19 cellular contexts compared by ENCODE assay signal in the genomic region with DNA sequence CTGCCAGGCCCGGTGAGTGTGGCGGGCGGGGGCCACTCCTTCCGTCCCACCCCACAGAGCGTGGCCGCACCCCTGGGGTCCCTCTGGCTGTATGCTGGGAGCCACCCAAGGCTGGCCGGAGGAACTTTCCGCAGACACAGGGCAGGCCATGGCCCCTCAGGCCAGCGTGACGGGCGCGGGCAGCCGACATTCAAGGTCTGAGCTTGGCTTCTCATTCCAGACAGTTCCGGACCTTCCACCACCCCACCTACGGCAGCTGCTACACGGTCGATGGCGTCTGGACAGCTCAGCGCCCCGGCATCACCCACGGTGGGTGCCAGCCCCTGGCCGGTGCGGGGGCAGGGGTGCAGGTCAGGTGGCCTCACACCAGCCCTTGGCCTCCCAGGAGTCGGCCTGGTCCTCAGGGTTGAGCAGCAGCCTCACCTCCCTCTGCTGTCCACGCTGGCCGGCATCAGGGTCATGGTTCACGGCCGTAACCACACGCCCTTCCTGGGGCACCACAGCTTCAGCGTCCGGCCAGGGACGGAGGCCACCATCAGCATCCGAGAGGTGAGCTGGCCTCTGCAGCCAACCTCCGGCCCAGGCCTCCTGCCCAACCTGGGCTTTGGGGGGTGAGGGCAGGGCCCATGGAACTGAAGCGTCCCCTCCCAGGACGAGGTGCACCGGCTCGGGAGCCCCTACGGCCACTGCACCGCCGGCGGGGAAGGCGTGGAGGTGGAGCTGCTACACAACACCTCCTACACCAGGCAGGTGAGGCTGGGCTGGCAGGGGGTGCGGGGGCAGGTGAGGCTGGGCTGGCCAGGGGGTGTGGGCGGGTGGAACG. TPM values are rescaled to one million over a fixed set of nuclear protein-coding genes. Genes with fewer than 3 reads are reported as not detected.
DNase-seq lines count a peak whose midpoint lies in the region; ATAC-seq, FAIRE-seq and TF ChIP-seq lines count a peak whose summit lies in the region.
"Had no signal": no experiment of that assay in that cellular context is flagged by ENCODE, and none has a peak within 500 bp of the region (broad histone marks: within the 10 kb centered on the region; RNA-seq: fewer than 3 reads in every experiment).

No MANE protein-coding gene starts in this region.

- H3K9me3 ChIP-seq in HepG2 (ENCODE audit: low read length): no peaks in the 10 kb centered on the region
- H3K9me3 ChIP-seq in right lobe of liver: no peaks in the 10 kb centered on the region
- H3K9me3 ChIP-seq: BLaER1 treated with 17β-estradiol and CSF1 and Interleukin-3, amounts not matched to agents 10 nM and 100 nM had no signal

- in situ Hi-C loops in HepG2 (cut with HindIII; ENCODE audit: extremely low pct_ligation_motif_present, low pct_unique_long_range_greater_than_20kb): no loop called here

- no peak for TF ChIP-seq EP300 in HepG2 (IDR thresholded peaks at IDR 0.05; ENCODE audit: low read depth in 2 of 2, low read length in 2 of 2)
- TF ChIP-seq EP300 in HepG2 (CRISPR knock-in tag; IDR thresholded peaks at IDR 0.05; ENCODE audit: borderline replicate concordance): no peak

- peak; percentile 44; the same call in 1 of the 2 replicates for TF ChIP-seq CTCF in HepG2 (CRISPR knock-in tag; IDR thresholded peaks at IDR 0.05)
- TF ChIP-seq CTCF in right lobe of liver (IDR thresholded peaks at IDR 0.05): no peak

- no peak for FAIRE-seq in HepG2 (lab: Jason Lieb, UNC)
- FAIRE-seq: GM19239, H54 had no signal

- no peak overlapping the region for H2AFZ ChIP-seq in HepG2 (ENCODE audit: low read length)

- intact Hi-C loops in HepG2 (cut with micrococcal nuclease; ENCODE audit: unreplicated experiment): no loop called here
- intact Hi-C loops in right lobe of liver (cut with DNase I): no loop called here

- no peaks in the 10 kb centered on the region for H3K36me3 ChIP-seq in HepG2 (replicated peaks in 1 of 2; ENCODE audit: control insufficient read depth in 1 of 2, insufficient read depth in 2 of 2, low read length in 2 of 2)
- H3K36me3 ChIP-seq in right lobe of liver: no peaks in the 10 kb centered on the region
- H3K36me3 ChIP-seq: BLaER1 treated with 17β-estradiol and CSF1 and Interleukin-3, amounts not matched to agents 10 nM and 100 nM had no signal

- CTCF ChIA-PET in HepG2 (lab: Yijun Ruan, JAX; ENCODE audit: low intra/inter-chr PET ratio, low total read pairs): no interaction called here

- POLR2A ChIA-PET in HepG2 (lab: Yijun Ruan, JAX): interaction anchor here (1.1 to 1.9 kb wide), 6 partner anchors 14 to 281 kb away, joined by 3 to 5 read pairs (median 3); a partner anchor contains a TSS

- BruUV-seq in HepG2 (replicated peaks; lab: Mats Ljungman, UMichigan): no TSS peak

- H4K20me1 ChIP-seq in HepG2 (ENCODE audit: insufficient read depth, low read length): no peaks in the 10 kb centered on the region

- TF ChIP-seq POLR2A in HepG2 (IDR thresholded peaks at IDR 0.05; ENCODE audit: insufficient read depth in 1 of 2, low read depth in 2 of 2, low read length in 2 of 2) (no peak), right lobe of liver (IDR thresholded peaks at IDR 0.05) (no peak)

- peak; percentile 51 for ATAC-seq in HepG2
- no peak for ATAC-seq in right lobe of liver
- no peak for ATAC-seq in HG02759 (IDR thresholded peaks at IDR 0.05; ENCODE audit: unreplicated experiment)

- H3K79me2 ChIP-seq in HepG2 (ENCODE audit: insufficient read depth, low read length): no peaks in the 10 kb centered on the region

- peak overlapping the region; percentile 58 for H3K4me2 ChIP-seq in HepG2 (ENCODE audit: low read depth, low read length)
- H3K4me2 ChIP-seq: BLaER1 treated with 17β-estradiol and CSF1 and Interleukin-3, amounts not matched to agents 10 nM and 100 nM had no signal

- peak; percentile 12 for DNase-seq in NCI-H146 (lab: John Stamatoyannopoulos, UW)
- no peak for DNase-seq in NCI-H146 treated with DMSO at 0.1 percent for 48 hours (lab: John Stamatoyannopoulos, UW; ENCODE audit: unreplicated experiment)
- no peak for DNase-seq in HepG2 (ENCODE audit: low spot score)
- DNase-seq in right lobe of liver: no peak
- DNase-seq in iPS-NIHi11 (ENCODE audit: low spot score): peak; percentile 23
- no peak for DNase-seq in NCI-H1105 treated with DMSO at 0.1 percent for 48 hours (lab: John Stamatoyannopoulos, UW)
- DNase-seq in Ammon's horn (ENCODE audit: low spot score): no peak
- DNase-seq: CD8-positive, alpha-beta memory T cell; DMS 273 treated with DMSO at 0.1 percent for 48 hours; NCI-H1436 treated with DMSO at 0.1 percent for 48 hours; NCI-H2107; NCI-H446; NCI-H774 had no signal

- H3K27me3 ChIP-seq in HepG2 (ENCODE audit: control insufficient read depth in 1 of 2, insufficient read depth in 2 of 2, low read length in 2 of 2): peaks cover 0 to 2% of the 10 kb centered on the region in 2 experiments; a peak in 1 of 5 replicates
- no peaks in the 10 kb centered on the region for H3K27me3 ChIP-seq in right lobe of liver
- H3K27me3 ChIP-seq: BLaER1 treated with 17β-estradiol and CSF1 and Interleukin-3, amounts not matched to agents 10 nM and 100 nM; SJSA1 had no signal

- no peak overlapping the region for H3K9ac ChIP-seq in HepG2 (ENCODE audit: insufficient read depth, low read depth, low read length)
- H3K9ac ChIP-seq: BLaER1 treated with 17β-estradiol and CSF1 and Interleukin-3, amounts not matched to agents 10 nM and 100 nM had no signal

- 67% methylated on average over 6 of the region's 46 CpGs for WGBS in HepG2 (ENCODE audit: low lambda C conversion rate)
- WGBS in right lobe of liver (ENCODE audit: insufficient coverage, low coverage, low lambda C conversion rate, missing lambda C conversion rate): 100% methylated on average over 1 of the region's 46 CpGs

- H3K4me1 ChIP-seq in HepG2 (ENCODE audit: insufficient read depth, low read length) (peaks cover 35% of the 10 kb centered on the region), right lobe of liver (no peaks in the 10 kb centered on the region)

- H3K27ac ChIP-seq in HepG2 (ENCODE audit: extremely low read length, insufficient read depth, low read length) (no peak overlapping the region), right lobe of liver (no peak overlapping the region)
- H3K27ac ChIP-seq: BLaER1 treated with 17β-estradiol and CSF1 and Interleukin-3, amounts not matched to agents 10 nM and 100 nM; SJSA1 had no signal

- peak overlapping the region in 2 of 3 experiments; percentile 5 to 54; a peak in 3 of 6 replicates for H3K4me3 ChIP-seq in HepG2 (replicated peaks in 1 of 3; ENCODE audit: insufficient read depth in 1 of 3, low read depth in 2 of 3, low read length in 3 of 3)
- no peak overlapping the region for H3K4me3 ChIP-seq in right lobe of liver
- H3K4me3 ChIP-seq: BLaER1 treated with 17β-estradiol and CSF1 and Interleukin-3, amounts not matched to agents 10 nM and 100 nM; SJSA1 had no signal

- TF ChIP-seq RAD21 in HepG2 (CRISPR knock-in tag; IDR thresholded peaks at IDR 0.05): no peak

RNA-seq across cellular contexts. Expression of a gene that starts 7.3 kb away (rescaled TPM):
- total RNA-seq in HepG2 (2016; rRNA removed; fragmentation: Illumina TruSeq; extraction: Trizol): 0.93 and 2.6 TPM in 2 replicates
- total RNA-seq in HepG2 (2016; cell fraction: cytosol; rRNA removed; fragmentation: Illumina TruSeq; extraction: Trizol; ENCODE audit: low read depth): 1.3 and 1.5 TPM in 2 replicates
- total RNA-seq in HepG2 (2016; cell fraction: insoluble cytoplasmic fraction; rRNA removed; fragmentation: Illumina TruSeq; extraction: Trizol): 0.73 and 3.1 TPM in 2 replicates
- 1.5 and 1.9 TPM in 2 replicates for total RNA-seq in HepG2 (2016; cell fraction: membrane; rRNA removed; fragmentation: Illumina TruSeq; extraction: Trizol)
- 3.1 and 3.8 TPM in 2 replicates for total RNA-seq in HepG2 (2016; cell fraction: nucleus; rRNA removed; fragmentation: Illumina TruSeq; extraction: Trizol)
- 2.3 and 4.7 TPM in 2 replicates for polyA plus RNA-seq in HepG2 (2011; rRNA removed)
- 0.92 and 1.7 TPM in 2 replicates for polyA plus RNA-seq in HepG2 (2011; cell fraction: cytosol; rRNA removed)
- 68.0 and 74.7 TPM in 2 replicates for polyA plus RNA-seq in HepG2 (2011; cell fraction: nucleus; rRNA removed)
- polyA plus RNA-seq in HepG2 (2012): 1.8 and 2.2 TPM in 2 replicates
- polyA plus RNA-seq in HepG2 (2016; cell fraction: cytosol; fragmentation: Illumina TruSeq; extraction: Trizol; ENCODE audit: low read depth): 1.1 and 1.2 TPM in 2 replicates
- 0.84 and 1.3 TPM in 2 replicates for polyA plus RNA-seq in HepG2 (2016; cell fraction: insoluble cytoplasmic fraction; fragmentation: Illumina TruSeq; extraction: Trizol; ENCODE audit: low read depth)
- 0.98 and 1.3 TPM in 2 replicates for polyA plus RNA-seq in HepG2 (2016; cell fraction: membrane; fragmentation: Illumina TruSeq; extraction: Trizol; ENCODE audit: low read depth)
- 12.7 and 13.3 TPM in 2 replicates for polyA plus RNA-seq in HepG2 (2016; cell fraction: nucleus; fragmentation: Illumina TruSeq; extraction: Trizol; ENCODE audit: insufficient read depth, low read depth)
- polyA minus RNA-seq in HepG2 (2011; rRNA and poly(A)+ RNA removed; ENCODE audit: low replicate concordance): 0.30 and 1.8 TPM in 2 replicates
- 0.59 and 1.4 TPM in 2 replicates for polyA minus RNA-seq in HepG2 (2011; cell fraction: cytosol; rRNA and poly(A)+ RNA removed)
- polyA minus RNA-seq in HepG2 (2011; cell fraction: nucleus; rRNA and poly(A)+ RNA removed): 1.9 and 2.9 TPM in 2 replicates
- 1 to 10 TPM; 1.7 to 6.2 (median 3.4) TPM for total RNA-seq in right lobe of liver
- polyA plus RNA-seq: IgD-negative memory B cell had no signal

RNA-seq across cellular contexts. Expression of a gene that starts 13.8 kb away (rescaled TPM):
- 22.1 and 29.4 TPM in 2 replicates for total RNA-seq in HepG2 (2016; rRNA removed; fragmentation: Illumina TruSeq; extraction: Trizol)
- 19.3 and 24.9 TPM in 2 replicates for total RNA-seq in HepG2 (2016; cell fraction: cytosol; rRNA removed; fragmentation: Illumina TruSeq; extraction: Trizol; ENCODE audit: low read depth)
- 21.8 and 31.9 TPM in 2 replicates for total RNA-seq in HepG2 (2016; cell fraction: insoluble cytoplasmic fraction; rRNA removed; fragmentation: Illumina TruSeq; extraction: Trizol)
- 32.2 and 38.5 TPM in 2 replicates for total RNA-seq in HepG2 (2016; cell fraction: membrane; rRNA removed; fragmentation: Illumina TruSeq; extraction: Trizol)
- 23.9 and 27.0 TPM in 2 replicates for total RNA-seq in HepG2 (2016; cell fraction: nucleus; rRNA removed; fragmentation: Illumina TruSeq; extraction: Trizol)
- polyA plus RNA-seq in HepG2 (2011; rRNA removed): 25.4 and 28.8 TPM in 2 replicates
- polyA plus RNA-seq in HepG2 (2011; cell fraction: cytosol; rRNA removed): 25.8 and 32.1 TPM in 2 replicates
- polyA plus RNA-seq in HepG2 (2011; cell fraction: nucleus; rRNA removed): 48.5 and 56.3 TPM in 2 replicates
- 31.0 and 32.3 TPM in 2 replicates for polyA plus RNA-seq in HepG2 (2012)
- 26.4 and 36.1 TPM in 2 replicates for polyA plus RNA-seq in HepG2 (2016; cell fraction: cytosol; fragmentation: Illumina TruSeq; extraction: Trizol; ENCODE audit: low read depth)
- polyA plus RNA-seq in HepG2 (2016; cell fraction: insoluble cytoplasmic fraction; fragmentation: Illumina TruSeq; extraction: Trizol; ENCODE audit: low read depth): 38.0 and 48.6 TPM in 2 replicates
- polyA plus RNA-seq in HepG2 (2016; cell fraction: membrane; fragmentation: Illumina TruSeq; extraction: Trizol; ENCODE audit: low read depth): 40.9 and 46.8 TPM in 2 replicates
- polyA plus RNA-seq in HepG2 (2016; cell fraction: nucleus; fragmentation: Illumina TruSeq; extraction: Trizol; ENCODE audit: insufficient read depth, low read depth): 70.6 and 77.2 TPM in 2 replicates
- polyA minus RNA-seq in HepG2 (2011; rRNA and poly(A)+ RNA removed; ENCODE audit: low replicate concordance): 19.8 and 25.0 TPM in 2 replicates
- polyA minus RNA-seq in HepG2 (2011; cell fraction: cytosol; rRNA and poly(A)+ RNA removed): 15.5 and 16.0 TPM in 2 replicates
- 18.6 and 26.4 TPM in 2 replicates for polyA minus RNA-seq in HepG2 (2011; cell fraction: nucleus; rRNA and poly(A)+ RNA removed)
- 10 to 100 TPM; 25.5 to 30.6 (median 26.9) TPM for total RNA-seq in right lobe of liver

RNA-seq across cellular contexts. Expression of a gene that starts 20.2 kb away (rescaled TPM):
- total RNA-seq in HepG2 (2016; rRNA removed; fragmentation: Illumina TruSeq; extraction: Trizol): 16.4 and 29.4 TPM in 2 replicates
- 10.4 and 10.9 TPM in 2 replicates for total RNA-seq in HepG2 (2016; cell fraction: cytosol; rRNA removed; fragmentation: Illumina TruSeq; extraction: Trizol; ENCODE audit: low read depth)
- total RNA-seq in HepG2 (2016; cell fraction: insoluble cytoplasmic fraction; rRNA removed; fragmentation: Illumina TruSeq; extraction: Trizol): 13.5 and 33.2 TPM in 2 replicates
- 10.5 and 11.3 TPM in 2 replicates for total RNA-seq in HepG2 (2016; cell fraction: membrane; rRNA removed; fragmentation: Illumina TruSeq; extraction: Trizol)
- total RNA-seq in HepG2 (2016; cell fraction: nucleus; rRNA removed; fragmentation: Illumina TruSeq; extraction: Trizol): 35.1 and 37.0 TPM in 2 replicates
- polyA plus RNA-seq in HepG2 (2011; rRNA removed): 50.8 and 56.3 TPM in 2 replicates
- polyA plus RNA-seq in HepG2 (2011; cell fraction: cytosol; rRNA removed): 13.0 and 18.3 TPM in 2 replicates
- polyA plus RNA-seq in HepG2 (2011; cell fraction: nucleus; rRNA removed): 917 and 1,082 TPM in 2 replicates
- polyA plus RNA-seq in HepG2 (2012): 32.6 and 50.5 TPM in 2 replicates
- 2.3 and 2.4 TPM in 2 replicates for polyA plus RNA-seq in HepG2 (2016; cell fraction: cytosol; fragmentation: Illumina TruSeq; extraction: Trizol; ENCODE audit: low read depth)
- polyA plus RNA-seq in HepG2 (2016; cell fraction: insoluble cytoplasmic fraction; fragmentation: Illumina TruSeq; extraction: Trizol; ENCODE audit: low read depth): 11.7 and 14.4 TPM in 2 replicates
- polyA plus RNA-seq in HepG2 (2016; cell fraction: membrane; fragmentation: Illumina TruSeq; extraction: Trizol; ENCODE audit: low read depth): 6.7 and 8.0 TPM in 2 replicates
- 144 and 162 TPM in 2 replicates for polyA plus RNA-seq in HepG2 (2016; cell fraction: nucleus; fragmentation: Illumina TruSeq; extraction: Trizol; ENCODE audit: insufficient read depth, low read depth)
- 19.2 and 70.6 TPM in 2 replicates for polyA minus RNA-seq in HepG2 (2011; rRNA and poly(A)+ RNA removed; ENCODE audit: low replicate concordance)
- polyA minus RNA-seq in HepG2 (2011; cell fraction: cytosol; rRNA and poly(A)+ RNA removed): 16.2 and 18.0 TPM in 2 replicates
- 47.0 and 52.1 TPM in 2 replicates for polyA minus RNA-seq in HepG2 (2011; cell fraction: nucleus; rRNA and poly(A)+ RNA removed)
- 10 to 100 TPM; 20.1 to 28.0 (median 22.0) TPM for total RNA-seq in right lobe of liver

RNA-seq across cellular contexts. Expression of a gene that starts 20.9 kb away (rescaled TPM):
- 21.7 and 22.2 TPM in 2 replicates for total RNA-seq in HepG2 (2016; rRNA removed; fragmentation: Illumina TruSeq; extraction: Trizol)
- total RNA-seq in HepG2 (2016; cell fraction: cytosol; rRNA removed; fragmentation: Illumina TruSeq; extraction: Trizol; ENCODE audit: low read depth): 24.8 and 28.1 TPM in 2 replicates
- total RNA-seq in HepG2 (2016; cell fraction: insoluble cytoplasmic fraction; rRNA removed; fragmentation: Illumina TruSeq; extraction: Trizol): 20.1 and 22.6 TPM in 2 replicates
- total RNA-seq in HepG2 (2016; cell fraction: membrane; rRNA removed; fragmentation: Illumina TruSeq; extraction: Trizol): 31.7 and 36.4 TPM in 2 replicates
- 11.4 and 12.3 TPM in 2 replicates for total RNA-seq in HepG2 (2016; cell fraction: nucleus; rRNA removed; fragmentation: Illumina TruSeq; extraction: Trizol)
- 8.3 and 9.8 TPM in 2 replicates for polyA plus RNA-seq in HepG2 (2011; rRNA removed)
- polyA plus RNA-seq in HepG2 (2011; cell fraction: cytosol; rRNA removed): 7.8 and 16.6 TPM in 2 replicates
- polyA plus RNA-seq in HepG2 (2011; cell fraction: nucleus; rRNA removed): 25.8 and 26.1 TPM in 2 replicates
- 3.8 and 6.3 TPM in 2 replicates for polyA plus RNA-seq in HepG2 (2012)
- 31.1 and 33.4 TPM in 2 replicates for polyA plus RNA-seq in HepG2 (2016; cell fraction: cytosol; fragmentation: Illumina TruSeq; extraction: Trizol; ENCODE audit: low read depth)
- polyA plus RNA-seq in HepG2 (2016; cell fraction: insoluble cytoplasmic fraction; fragmentation: Illumina TruSeq; extraction: Trizol; ENCODE audit: low read depth): 23.1 and 24.5 TPM in 2 replicates
- polyA plus RNA-seq in HepG2 (2016; cell fraction: membrane; fragmentation: Illumina TruSeq; extraction: Trizol; ENCODE audit: low read depth): 29.1 and 32.2 TPM in 2 replicates
- 20.2 and 22.1 TPM in 2 replicates for polyA plus RNA-seq in HepG2 (2016; cell fraction: nucleus; fragmentation: Illumina TruSeq; extraction: Trizol; ENCODE audit: insufficient read depth, low read depth)
- polyA minus RNA-seq in HepG2 (2011; rRNA and poly(A)+ RNA removed; ENCODE audit: low replicate concordance): 13.5 and 21.4 TPM in 2 replicates
- 5.6 and 5.9 TPM in 2 replicates for polyA minus RNA-seq in HepG2 (2011; cell fraction: cytosol; rRNA and poly(A)+ RNA removed)
- polyA minus RNA-seq in HepG2 (2011; cell fraction: nucleus; rRNA and poly(A)+ RNA removed): 6.5 and 9.0 TPM in 2 replicates
- 10 to 100 TPM in 2 of 6 experiments, 1 to 10 TPM in 4; 5.6 to 21.6 (median 8.4) TPM for total RNA-seq in right lobe of liver

RNA-seq across cellular contexts. Expression of a gene that starts 37.0 kb away (rescaled TPM):
- 46.4 and 52.8 TPM in 2 replicates for total RNA-seq in HepG2 (2016; rRNA removed; fragmentation: Illumina TruSeq; extraction: Trizol)
- 23.1 and 23.4 TPM in 2 replicates for total RNA-seq in HepG2 (2016; cell fraction: cytosol; rRNA removed; fragmentation: Illumina TruSeq; extraction: Trizol; ENCODE audit: low read depth)
- 37.6 and 53.6 TPM in 2 replicates for total RNA-seq in HepG2 (2016; cell fraction: insoluble cytoplasmic fraction; rRNA removed; fragmentation: Illumina TruSeq; extraction: Trizol)
- 22.1 and 22.9 TPM in 2 replicates for total RNA-seq in HepG2 (2016; cell fraction: membrane; rRNA removed; fragmentation: Illumina TruSeq; extraction: Trizol)
- 43.7 and 54.4 TPM in 2 replicates for total RNA-seq in HepG2 (2016; cell fraction: nucleus; rRNA removed; fragmentation: Illumina TruSeq; extraction: Trizol)
- 94.8 and 104 TPM in 2 replicates for polyA plus RNA-seq in HepG2 (2011; rRNA removed)
- 80.0 and 107 TPM in 2 replicates for polyA plus RNA-seq in HepG2 (2011; cell fraction: cytosol; rRNA removed)
- 412 and 553 TPM in 2 replicates for polyA plus RNA-seq in HepG2 (2011; cell fraction: nucleus; rRNA removed)
- polyA plus RNA-seq in HepG2 (2012): 69.0 and 86.1 TPM in 2 replicates
- polyA plus RNA-seq in HepG2 (2016; cell fraction: cytosol; fragmentation: Illumina TruSeq; extraction: Trizol; ENCODE audit: low read depth): 11.0 and 11.1 TPM in 2 replicates
- polyA plus RNA-seq in HepG2 (2016; cell fraction: insoluble cytoplasmic fraction; fragmentation: Illumina TruSeq; extraction: Trizol; ENCODE audit: low read depth): 38.3 and 53.4 TPM in 2 replicates
- 14.8 and 15.0 TPM in 2 replicates for polyA plus RNA-seq in HepG2 (2016; cell fraction: membrane; fragmentation: Illumina TruSeq; extraction: Trizol; ENCODE audit: low read depth)
- 173 and 181 TPM in 2 replicates for polyA plus RNA-seq in HepG2 (2016; cell fraction: nucleus; fragmentation: Illumina TruSeq; extraction: Trizol; ENCODE audit: insufficient read depth, low read depth)
- polyA minus RNA-seq in HepG2 (2011; rRNA and poly(A)+ RNA removed; ENCODE audit: low replicate concordance): 120 and 176 TPM in 2 replicates
- 37.5 and 38.1 TPM in 2 replicates for polyA minus RNA-seq in HepG2 (2011; cell fraction: cytosol; rRNA and poly(A)+ RNA removed)
- 64.4 and 69.0 TPM in 2 replicates for polyA minus RNA-seq in HepG2 (2011; cell fraction: nucleus; rRNA and poly(A)+ RNA removed)
- total RNA-seq in right lobe of liver: 10 to 100 TPM; 35.1 to 52.4 (median 43.5) TPM

Comparison
In these comparisons a context has a peak if more than half of its experiments do, and no peak if none do; other contexts are left out.
1. DNase-seq: peak in NCI-H146 (single experiment) and iPS-NIHi11 (single experiment); none in NCI-H146 treated with DMSO at 0.1 percent for 48 hours (single experiment), HepG2 (single experiment), right lobe of liver (0 of 3), NCI-H1105 treated with DMSO at 0.1 percent for 48 hours (single experiment) and Ammon's horn (single experiment).
2. H3K4me3 ChIP-seq: peak in HepG2 (2 of 3); none in right lobe of liver (0 of 3).